Comparison of ENCODE assay signal across 20 cellular contexts in the genomic region with DNA sequence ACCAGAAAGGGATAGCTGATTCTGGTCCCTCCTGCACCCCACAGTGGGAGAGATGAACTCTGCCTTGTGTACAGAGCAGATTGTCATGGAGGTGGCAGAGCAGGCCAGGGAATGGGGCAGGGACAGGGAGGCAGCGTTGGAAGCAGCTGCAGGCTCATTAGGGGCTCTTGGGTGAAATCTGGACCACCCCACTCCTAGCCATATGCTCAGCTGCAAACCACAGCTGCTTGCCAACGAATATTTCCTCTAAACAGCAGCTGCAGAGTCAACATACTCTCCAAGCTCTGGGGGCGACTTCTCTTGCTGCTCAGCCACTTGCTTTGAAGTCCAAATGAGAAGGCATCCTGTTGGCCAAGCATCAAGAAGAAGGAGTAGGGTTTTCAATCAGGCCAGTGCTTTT.
"Had no signal": no experiment of that assay in that cellular context is flagged by ENCODE, and none has a peak within 500 bp of the region (broad histone marks: within the 10 kb centered on the region; RNA-seq: fewer than 3 reads in every experiment).

No MANE protein-coding gene starts in this region.

- H3K4me3 ChIP-seq: esophagus squamous epithelium, mucosa of descending colon, right atrium auricular region, tibial nerve had no signal

- H3K27me3 ChIP-seq: esophagus squamous epithelium, right atrium auricular region, tibial nerve had no signal

- H3K27me3 Mint-ChIP-seq: activated CD4-positive, alpha-beta memory T cell treated with anti-CD3 and anti-CD28 coated beads, Interleukin-2, amount 10 ng/mL, durations not matched to agents 7 days and 5 days; activated CD8-positive, alpha-beta memory T cell treated with anti-CD3 and anti-CD28 coated beads, Interleukin-2, amount 10 ng/mL, durations not matched to agents 7 days and 5 days; activated naive CD8-positive, alpha-beta T cell; dendritic cell treated with granulocyte-macrophage colony-stimulating factor and Interleukin-4, amounts not matched to agents 40 ng/mL and 50 ng/mL, for 4 days; progenitor cell of endocrine pancreas had no signal

- H3K27ac ChIP-seq: esophagus squamous epithelium, right atrium auricular region, tibial nerve had no signal

- H3K36me3 ChIP-seq: esophagus squamous epithelium, right atrium auricular region, tibial nerve had no signal

- H3K36me3 Mint-ChIP-seq: activated CD8-positive, alpha-beta memory T cell treated with anti-CD3 and anti-CD28 coated beads, Interleukin-2, amount 10 ng/mL, durations not matched to agents 7 days and 5 days; activated naive CD8-positive, alpha-beta T cell; immature natural killer cell; naive B cell had no signal

- H3K4me1 Mint-ChIP-seq: activated CD4-positive, alpha-beta memory T cell treated with anti-CD3 and anti-CD28 coated beads, Interleukin-2, amount 10 ng/mL, durations not matched to agents 7 days and 5 days; activated CD8-positive, alpha-beta memory T cell treated with anti-CD3 and anti-CD28 coated beads, Interleukin-2, amount 10 ng/mL, durations not matched to agents 7 days and 5 days; immature natural killer cell; neural crest cell had no signal

- H3K27ac Mint-ChIP-seq: activated CD4-positive, alpha-beta memory T cell treated with anti-CD3 and anti-CD28 coated beads, Interleukin-2, amount 10 ng/mL, durations not matched to agents 7 days and 5 days; activated CD8-positive, alpha-beta memory T cell treated with anti-CD3 and anti-CD28 coated beads, Interleukin-2, amount 10 ng/mL, durations not matched to agents 7 days and 5 days; activated naive CD8-positive, alpha-beta T cell; dendritic cell treated with granulocyte-macrophage colony-stimulating factor and Interleukin-4, amounts not matched to agents 40 ng/mL and 50 ng/mL, for 4 days; immature natural killer cell; progenitor cell of endocrine pancreas; stimulated activated naive CD8-positive, alpha-beta T cell treated with anti-CD3 and anti-CD28 coated beads, Interleukin-15, Interleukin-2, amounts not matched to agents 100 ng/mL and 50 ng/mL, for 24 hours had no signal

- H3K9me3 ChIP-seq: esophagus squamous epithelium, right atrium auricular region, tibial nerve had no signal

- H3K9me3 Mint-ChIP-seq: dendritic cell treated with granulocyte-macrophage colony-stimulating factor and Interleukin-4, amounts not matched to agents 40 ng/mL and 50 ng/mL, for 4 days; neural crest cell had no signal

- ATAC-seq: activated CD8-positive, alpha-beta memory T cell treated with anti-CD3 and anti-CD28 coated beads, Interleukin-2, amount 10 ng/mL, durations not matched to agents 7 days and 5 days; mucosa of descending colon had no signal

- H3K4me3 Mint-ChIP-seq: activated CD4-positive, alpha-beta memory T cell treated with anti-CD3 and anti-CD28 coated beads, Interleukin-2, amount 10 ng/mL, durations not matched to agents 7 days and 5 days; activated CD8-positive, alpha-beta memory T cell treated with anti-CD3 and anti-CD28 coated beads, Interleukin-2, amount 10 ng/mL, durations not matched to agents 7 days and 5 days; activated naive CD8-positive, alpha-beta T cell; dendritic cell treated with granulocyte-macrophage colony-stimulating factor and Interleukin-4, amounts not matched to agents 40 ng/mL and 50 ng/mL, for 4 days; immature natural killer cell; naive B cell; neural crest cell; stimulated activated naive CD8-positive, alpha-beta T cell treated with anti-CD3 and anti-CD28 coated beads, Interleukin-15, Interleukin-2, amounts not matched to agents 100 ng/mL and 50 ng/mL, for 24 hours had no signal

- DNase-seq: activated CD4-positive, alpha-beta memory T cell treated with anti-CD3 and anti-CD28 coated beads, Interleukin-2, amount 10 ng/mL, durations not matched to agents 7 days and 5 days; activated CD4-positive, alpha-beta T cell treated with anti-CD3 and anti-CD28 coated beads for 48 hours; activated CD4-positive, CD25-positive, alpha-beta regulatory T cell; activated CD8-positive, alpha-beta memory T cell treated with anti-CD3 and anti-CD28 coated beads, Interleukin-2, amount 10 ng/mL, durations not matched to agents 7 days and 5 days; amniotic stem cell; effector memory CD4-positive, alpha-beta T cell; esophagus squamous epithelium; immature natural killer cell; kidney glomerular epithelial cell; mesenchymal stem cell; mucosa of descending colon; naive B cell; stimulated activated CD4-positive, alpha-beta T cell treated with anti-CD3 and anti-CD28 coated beads, Interleukin-2, amount 100 ng/mL, for 24 hours had no signal

- H3K4me1 ChIP-seq: esophagus squamous epithelium, right atrium auricular region, tibial nerve had no signal
